Comparison of ENCODE assay signal across 1 cellular context in genomic region chr17:81832608-81833159, GRCh38.
TF ChIP-seq lines count a peak whose summit lies in the region.

No MANE protein-coding gene starts in this region.

TF ChIP-seq in HEK293, 187 proteins besides CTCF, POLR2A, EP300 and RAD21 (continued from another document):
- TF ChIP-seq, protein P1, sequence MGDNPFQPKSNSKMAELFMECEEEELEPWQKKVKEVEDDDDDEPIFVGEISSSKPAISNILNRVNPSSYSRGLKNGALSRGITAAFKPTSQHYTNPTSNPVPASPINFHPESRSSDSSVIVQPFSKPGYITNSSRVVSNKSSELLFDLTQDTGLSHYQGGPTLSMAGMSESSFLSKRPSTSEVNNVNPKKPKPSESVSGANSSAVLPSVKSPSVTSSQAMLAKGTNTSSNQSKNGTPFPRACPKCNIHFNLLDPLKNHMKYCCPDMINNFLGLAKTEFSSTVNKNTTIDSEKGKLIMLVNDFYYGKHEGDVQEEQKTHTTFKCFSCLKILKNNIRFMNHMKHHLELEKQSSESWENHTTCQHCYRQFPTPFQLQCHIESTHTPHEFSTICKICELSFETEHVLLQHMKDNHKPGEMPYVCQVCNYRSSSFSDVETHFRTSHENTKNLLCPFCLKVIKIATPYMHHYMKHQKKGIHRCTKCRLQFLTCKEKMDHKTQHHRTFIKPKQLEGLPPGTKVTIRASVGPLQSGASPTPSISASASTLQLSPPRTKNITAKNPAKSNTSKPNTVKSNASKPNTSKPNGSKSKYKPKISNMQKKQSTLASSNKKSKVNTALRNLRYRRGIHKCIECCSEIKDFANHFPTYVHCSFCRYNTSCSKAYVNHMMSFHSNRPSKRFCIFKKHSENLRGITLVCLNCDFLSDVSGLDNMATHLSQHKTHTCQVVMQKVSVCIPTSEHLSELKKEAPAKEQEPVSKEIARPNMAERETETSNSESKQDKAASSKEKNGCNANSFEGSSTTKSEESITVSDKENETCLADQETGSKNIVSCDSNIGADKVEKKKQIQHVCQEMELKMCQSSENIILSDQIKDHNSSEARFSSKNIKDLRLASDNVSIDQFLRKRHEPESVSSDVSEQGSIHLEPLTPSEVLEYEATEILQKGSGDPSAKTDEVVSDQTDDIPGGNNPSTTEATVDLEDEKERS (tag by site-specific recombination; IDR thresholded peaks at IDR 0.05) = no peak
- TF ChIP-seq GLI2 (tag by site-specific recombination; IDR thresholded peaks at IDR 0.05; ENCODE audit: borderline replicate concordance, low read depth) (no peak), ZNF184 (tag by site-specific recombination; IDR thresholded peaks at IDR 0.05) (no peak), ZFP41 (tag by site-specific recombination; IDR thresholded peaks at IDR 0.05; ENCODE audit: borderline replicate concordance) (no peak), ZNF473 (tag by site-specific recombination; IDR thresholded peaks at IDR 0.05) (no peak), ZNF133 (tag by site-specific recombination; IDR thresholded peaks at IDR 0.05) (no peak), ZNF560 (tag by site-specific recombination; IDR thresholded peaks at IDR 0.05; ENCODE audit: borderline replicate concordance) (no peak), ZBTB26 (tag by site-specific recombination; optimal IDR thresholded peaks at IDR 0.05) (peak; percentile 61), ZNF658 (tag by site-specific recombination; IDR thresholded peaks at IDR 0.05) (no peak), ZNF221 (tag by site-specific recombination; IDR thresholded peaks at IDR 0.05; ENCODE audit: borderline replicate concordance) (no peak), INSM2 (tag by site-specific recombination; IDR thresholded peaks at IDR 0.05) (no peak)
